In the genomic region with DNA sequence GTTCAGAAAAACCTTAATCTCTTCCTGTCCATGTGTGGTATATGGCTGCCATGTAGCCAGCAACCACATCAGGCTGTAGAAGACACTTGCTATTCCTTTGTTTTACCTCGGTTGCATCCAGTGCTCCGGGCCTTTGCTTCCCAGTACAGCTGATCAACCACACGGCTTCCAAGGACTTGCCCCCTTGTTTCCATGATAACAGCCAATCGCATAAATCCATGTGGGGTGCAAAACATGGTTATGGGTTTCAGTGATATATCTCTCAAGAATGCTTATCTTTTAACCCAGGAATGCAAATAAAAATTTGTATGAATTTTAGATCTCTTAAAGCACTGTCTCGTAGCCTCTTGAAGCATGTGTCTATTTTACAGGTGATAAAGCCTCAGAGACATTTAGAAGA, we compare ENCODE assay signal across 20 cellular contexts.
DNase-seq lines count a peak whose midpoint lies in the region; ATAC-seq and TF ChIP-seq lines count a peak whose summit lies in the region.
"Had no signal": no experiment of that assay in that cellular context is flagged by ENCODE, and none has a peak within 500 bp of the region (broad histone marks: within the 10 kb centered on the region; RNA-seq: fewer than 3 reads in every experiment).

No MANE protein-coding gene starts in this region.

- ATAC-seq in HG03196 (IDR thresholded peaks at IDR 0.05; ENCODE audit: unreplicated experiment) (no peak), HG02840 (IDR thresholded peaks at IDR 0.05; ENCODE audit: low FRiP score, unreplicated experiment) (no peak)

- DNase-seq in ELR (ENCODE audit: low read depth): peak; percentile 60
- DNase-seq in T1000 (lab: John Stamatoyannopoulos, UW): peak; percentile 28
- DNase-seq in fibroblast of villous mesenchyme (ENCODE audit: low read depth): peak; percentile 84
- no peak for DNase-seq in smooth muscle cell (lab: John Stamatoyannopoulos, UW; ENCODE audit: unreplicated experiment)
- no peak for DNase-seq in C1 segment of cervical spinal cord (lab: John Stamatoyannopoulos, UW)
- DNase-seq: activated CD4-positive, alpha-beta T cell treated with anti-CD3 and anti-CD28 coated beads for 48 hours; activated CD8-positive, alpha-beta memory T cell treated with anti-CD3 and anti-CD28 coated beads, Interleukin-2, amount 50 U/mL, for 4 hours; activated gamma-delta T cell treated with Interleukin-2 at 50 U/mL for 16 hours; AML-193; Calu3; GDM1; KG1; NCI-H1105; NCI-H748 treated with DMSO at 0.1 percent for 48 hours; PC-9; stimulated activated CD4-positive, alpha-beta T cell treated with anti-CD3 and anti-CD28 coated beads, Interleukin-2, amount 100 ng/mL, for 48 hours had no signal

- H3K9ac ChIP-seq in smooth muscle cell (ENCODE audit: low read depth): no peak overlapping the region

- no peaks in the 10 kb centered on the region for H3K36me3 ChIP-seq in smooth muscle cell (ENCODE audit: low read depth)

- H3K27me3 ChIP-seq in smooth muscle cell (ENCODE audit: low read depth): no peaks in the 10 kb centered on the region
- H3K27me3 ChIP-seq: neutrophil had no signal

- TF ChIP-seq CTCF in fibroblast of villous mesenchyme (IDR thresholded peaks at IDR 0.05; ENCODE audit: insufficient read depth, low read depth, low read length) (no peak), smooth muscle cell (IDR thresholded peaks at IDR 0.05; ENCODE audit: borderline replicate concordance, insufficient read depth, poor library complexity, severe bottlenecking) (no peak)

- no peak overlapping the region for H2AFZ ChIP-seq in smooth muscle cell (ENCODE audit: low read depth)
- H2AFZ ChIP-seq: PC-9 had no signal

- no peak overlapping the region for H3K4me3 ChIP-seq in fibroblast of villous mesenchyme (ENCODE audit: low read depth, low read length)
- no peak overlapping the region for H3K4me3 ChIP-seq in smooth muscle cell
- H3K4me3 ChIP-seq: PC-9, SK-N-MC had no signal

- H3K4me1 ChIP-seq in smooth muscle cell (ENCODE audit: low read depth): peaks cover 5% of the 10 kb centered on the region

- no peaks in the 10 kb centered on the region for H4K20me1 ChIP-seq in smooth muscle cell (ENCODE audit: low read depth)

- peaks cover 16% of the 10 kb centered on the region for H3F3A ChIP-seq in smooth muscle cell (ENCODE audit: low read depth)

- no peaks in the 10 kb centered on the region for H3K9me3 ChIP-seq in smooth muscle cell (replicated peaks; ENCODE audit: low read depth)
- H3K9me3 ChIP-seq: neutrophil had no signal

- no peaks in the 10 kb centered on the region for H3K79me2 ChIP-seq in smooth muscle cell (ENCODE audit: low read depth)

- WGBS in smooth muscle cell (ENCODE audit: low lambda C conversion rate): 68% methylated on average over 5 of the region's 5 CpGs

- H3K27ac ChIP-seq in smooth muscle cell (ENCODE audit: low read depth): peak overlapping the region; percentile 43
- H3K27ac ChIP-seq: neutrophil, PC-9, SK-N-MC had no signal

- H3K4me2 ChIP-seq in smooth muscle cell: peak overlapping the region; percentile 52
- H3K4me2 ChIP-seq: PC-9 had no signal

Comparison
In these comparisons a context has a peak if more than half of its experiments do, and no peak if none do; other contexts are left out.
1. DNase-seq: peak in ELR (single experiment), T1000 (single experiment) and fibroblast of villous mesenchyme (single experiment); none in smooth muscle cell (single experiment) and C1 segment of cervical spinal cord (0 of 14).